Comparison of ENCODE assay signal across 13 cellular contexts in genomic region chr16:53893731-53894435, GRCh38.
A peak's percentile ranks its signal among the peaks of the same experiment; 100 is the strongest.
DNase-seq lines count a peak whose midpoint lies in the region; ATAC-seq, FAIRE-seq and TF ChIP-seq lines count a peak whose summit lies in the region.
"Had no signal": no experiment of that assay in that cellular context is flagged by ENCODE, and none has a peak within 500 bp of the region (broad histone marks: within the 10 kb centered on the region; RNA-seq: fewer than 3 reads in every experiment).

No MANE protein-coding gene starts in this region.

- H3K23ac ChIP-seq in H9 (ENCODE audit: insufficient read length, low read depth, low read length), result no peak overlapping the region

- H3K36me3 Mint-ChIP-seq in H9 (ENCODE audit: insufficient read depth in 1 of 3, low read depth in 3 of 3), result peaks cover 0 to 3% (median 0%) of the 10 kb centered on the region in 3 experiments; a peak in 2 of 7 replicates

- POLR2A ChIA-PET in AG04450 (lab: Yijun Ruan, JAX), result no interaction called here

- no peak overlapping the region for H2AK5ac ChIP-seq in H9 (ENCODE audit: insufficient read length, low read length)

- no peaks in the 10 kb centered on the region for H3K9me3 ChIP-seq in AG04450 (ENCODE audit: control insufficient read depth, insufficient read depth, low read length)
- no peaks in the 10 kb centered on the region for H3K9me3 ChIP-seq in H9 (ENCODE audit: control insufficient read depth, low read depth, low read length)
- H3K9me3 ChIP-seq: tibial nerve had no signal

- no peak overlapping the region for H4K8ac ChIP-seq in H9 (replicated peaks; ENCODE audit: insufficient read length, low read depth, low read length)

- H3K23me2 ChIP-seq in H9 (ENCODE audit: insufficient read length, low read depth, low read length, poor library complexity, severe bottlenecking), result no peaks in the 10 kb centered on the region

- H3K4me3 ChIP-seq in AG04450 (ENCODE audit: low read depth, low read length), result no peak overlapping the region
- H3K4me3 ChIP-seq: tibial nerve had no signal

- CTCF ChIA-PET in AG04450 (lab: Charles Lee), result interaction anchor here (1.1 kb wide), 1 partner anchor 344 kb away, joined by 6 read pairs; no protein-coding TSS in a partner anchor

- H3K9me3 Mint-ChIP-seq in H9, result no peaks in the 10 kb centered on the region
- H3K9me3 Mint-ChIP-seq: activated CD4-positive, alpha-beta T cell treated with anti-CD3 and anti-CD28 coated beads, Interleukin-2, amount 10 ng/mL, durations not matched to agents 7 days and 5 days had no signal

- H2AFZ ChIP-seq in H9 (ENCODE audit: low read length), result no peak overlapping the region

- no peaks in the 10 kb centered on the region for H3K4me1 ChIP-seq in H9 (ENCODE audit: insufficient read depth, low read length)

- no peak for FAIRE-seq in GM19239 (lab: Jason Lieb, UNC)
- FAIRE-seq: HTR-8/SVneo had no signal

- no peak overlapping the region for H3K4ac ChIP-seq in H9 (ENCODE audit: low read depth, low read length)

- no peaks in the 10 kb centered on the region for H3K79me2 ChIP-seq in H9 (ENCODE audit: insufficient read depth, low read length)

- TF ChIP-seq CTCF in AG04450 (IDR thresholded peaks at IDR 0.05; ENCODE audit: low read depth, low read length) (no peak), H9 (conservative IDR thresholded peaks at IDR 0.05) (no peak)

- H3K56ac ChIP-seq in H9 (ENCODE audit: insufficient read length, low read depth, low read length), result no peak overlapping the region

- no peaks in the 10 kb centered on the region for H3K27me3 Mint-ChIP-seq in H9 (ENCODE audit: low read depth)
- H3K27me3 Mint-ChIP-seq: activated CD4-positive, alpha-beta T cell treated with anti-CD3 and anti-CD28 coated beads, Interleukin-2, amount 10 ng/mL, durations not matched to agents 7 days and 5 days had no signal

- H3K18ac ChIP-seq in H9 (ENCODE audit: insufficient read length, low read depth, low read length), result no peak overlapping the region

- H2BK12ac ChIP-seq in H9 (ENCODE audit: insufficient read length, low read depth, low read length), result no peak overlapping the region

- H3K14ac ChIP-seq in H9 (ENCODE audit: insufficient read depth, low read length), result no peak overlapping the region

- H2BK15ac ChIP-seq in H9 (ENCODE audit: low read depth, low read length), result no peak overlapping the region

- H3K27ac ChIP-seq in AG04450 (ENCODE audit: low read depth, low read length) (no peak overlapping the region), H9 (ENCODE audit: insufficient read length, low read depth, low read length) (no peak overlapping the region)
- H3K27ac ChIP-seq: tibial nerve had no signal

- H4K5ac ChIP-seq in H9 (ENCODE audit: insufficient read length, low read depth, low read length), result no peak overlapping the region

- ATAC-seq in HG03159 (IDR thresholded peaks at IDR 0.05; ENCODE audit: unreplicated experiment), result no peak

- no peak overlapping the region for H3K4me3 Mint-ChIP-seq in H9
- H3K4me3 Mint-ChIP-seq: activated CD4-positive, alpha-beta T cell treated with anti-CD3 and anti-CD28 coated beads, Interleukin-2, amount 10 ng/mL, durations not matched to agents 7 days and 5 days had no signal

- H4K20me1 ChIP-seq in H9 (ENCODE audit: control insufficient read depth, insufficient read depth, insufficient read length), result no peaks in the 10 kb centered on the region

- H3K27ac Mint-ChIP-seq in H9, result no peak overlapping the region
- H3K27ac Mint-ChIP-seq: activated CD4-positive, alpha-beta T cell treated with anti-CD3 and anti-CD28 coated beads, Interleukin-2, amount 10 ng/mL, durations not matched to agents 7 days and 5 days had no signal

- no peak overlapping the region for H2BK120ac ChIP-seq in H9 (ENCODE audit: low read depth, low read length, poor library complexity, severe bottlenecking)

- H4K91ac ChIP-seq in H9 (ENCODE audit: insufficient read length, low read depth, low read length), result no peak overlapping the region

- no peak overlapping the region for H3T11ph ChIP-seq in H9 (ENCODE audit: low read length)

- peaks cover 4 to 5% of the 10 kb centered on the region in 2 experiments for H3K4me1 Mint-ChIP-seq in H9

- H3K9ac ChIP-seq in H9 (ENCODE audit: extremely low read depth, insufficient read length, low read length), result no peak overlapping the region

- no peaks in the 10 kb centered on the region for H3K79me1 ChIP-seq in H9 (ENCODE audit: insufficient read depth, low read depth, low read length, poor library complexity, severe bottlenecking)

- WGBS in H9 (ENCODE audit: extremely low coverage, insufficient read length, low lambda C conversion rate), result no CpG with 5 or more reads among the region's 5 CpGs

- no peak overlapping the region for H2BK5ac ChIP-seq in H9 (ENCODE audit: insufficient read length, low read length)

- DNase-seq in AG04450 (ENCODE audit: low read depth, low spot score) (peak; percentile 62), HT1080 (ENCODE audit: low read depth) (peak; percentile 64), amniotic stem cell (lab: John Stamatoyannopoulos, UW) (peak; percentile 48), kidney tubule cell (ENCODE audit: low spot score) (peak; percentile 78), H9 (no peak), GM19239 (ENCODE audit: insufficient read length, low spot score) (no peak), DMS114 treated with DMSO at 0.1 percent for 48 hours (lab: John Stamatoyannopoulos, UW; ENCODE audit: unreplicated experiment) (no peak)
- DNase-seq: activated CD4-positive, alpha-beta T cell treated with anti-CD3 and anti-CD28 coated beads, Interleukin-2, amount 10 ng/mL, durations not matched to agents 7 days and 5 days; cerebellar nuclear complex; stimulated activated CD4-positive, alpha-beta T cell treated with anti-CD3 and anti-CD28 coated beads, Interleukin-15, amount 100 ng/mL, for 24 hours had no signal

- H3K27me3 ChIP-seq in AG04450 (ENCODE audit: control insufficient read depth, insufficient read depth, low read length) (no peaks in the 10 kb centered on the region), H9 (ENCODE audit: insufficient read depth, low read length) (no peaks in the 10 kb centered on the region)
- H3K27me3 ChIP-seq: tibial nerve had no signal

- no peak overlapping the region for H2BK20ac ChIP-seq in H9 (ENCODE audit: low read depth, low read length, poor library complexity, severe bottlenecking)

- H3K4me2 ChIP-seq in H9 (ENCODE audit: insufficient read depth, insufficient read length, low read length), result no peak overlapping the region

Comparison
In these comparisons a context has a peak if more than half of its experiments do, and no peak if none do; other contexts are left out.
1. DNase-seq: peak in AG04450 (single experiment), HT1080 (single experiment), amniotic stem cell (single experiment) and kidney tubule cell (single experiment); none in H9 (single experiment), GM19239 (single experiment) and DMS114 treated with DMSO at 0.1 percent for 48 hours (single experiment).